13 cellular contexts compared by ENCODE assay signal in genomic region chr16:58854392-58854791, GRCh38.
DNase-seq lines count a peak whose midpoint lies in the region; ATAC-seq, FAIRE-seq and TF ChIP-seq lines count a peak whose summit lies in the region.
"Had no signal": no experiment of that assay in that cellular context is flagged by ENCODE, and none has a peak within 500 bp of the region (broad histone marks: within the 10 kb centered on the region; RNA-seq: fewer than 3 reads in every experiment).

No MANE protein-coding gene starts in this region.

- no peaks in the 10 kb centered on the region for H3K9me3 ChIP-seq in esophagus muscularis mucosa

- no peaks in the 10 kb centered on the region for H3K36me3 Mint-ChIP-seq in activated CD4-positive, alpha-beta memory T cell treated with anti-CD3 and anti-CD28 coated beads, Interleukin-2, amount 10 ng/mL, durations not matched to agents 7 days and 5 days (ENCODE audit: low read depth)
- no peaks in the 10 kb centered on the region for H3K36me3 Mint-ChIP-seq in chondrocyte (ENCODE audit: low read depth)

- H3K4me1 Mint-ChIP-seq in activated CD4-positive, alpha-beta memory T cell treated with anti-CD3 and anti-CD28 coated beads, Interleukin-2, amount 10 ng/mL, durations not matched to agents 7 days and 5 days: no peaks in the 10 kb centered on the region
- H3K4me1 Mint-ChIP-seq in chondrocyte (ENCODE audit: low read depth): no peaks in the 10 kb centered on the region

- peaks cover 0 to 12% (median 2%) of the 10 kb centered on the region in 4 donors for H3K4me1 ChIP-seq in esophagus muscularis mucosa

- CTCF ChIA-PET in activated CD4-positive, alpha-beta memory T cell treated with anti-CD3 and anti-CD28 coated beads, Interleukin-2, amount 10 ng/mL, durations not matched to agents 7 days and 5 days (lab: Charles Lee): no interaction called here

- ATAC-seq in GM19397 (IDR thresholded peaks at IDR 0.05; ENCODE audit: unreplicated experiment) (peak; percentile 87), HG02840 (IDR thresholded peaks at IDR 0.05; ENCODE audit: low FRiP score, unreplicated experiment) (peak; percentile 64), HG03521 (IDR thresholded peaks at IDR 0.05; ENCODE audit: unreplicated experiment) (peak; percentile 75)
- ATAC-seq: activated CD4-positive, CD25-positive, alpha-beta regulatory T cell treated with anti-CD3 and anti-CD28 coated beads, Interleukin-2, amount 50 U/mL, for 24 hours had no signal

- no peak for DNase-seq in GM12892 (ENCODE audit: insufficient read length)
- DNase-seq in activated CD4-positive, alpha-beta memory T cell treated with anti-CD3 and anti-CD28 coated beads, Interleukin-2, amount 10 ng/mL, durations not matched to agents 7 days and 5 days: no peak
- no peak for DNase-seq in chondrocyte (ENCODE audit: low spot score)
- DNase-seq in esophagus muscularis mucosa (ENCODE audit: extremely low spot score): no peak
- no peak for DNase-seq in NCI-H446 (lab: John Stamatoyannopoulos, UW)
- DNase-seq: activated effector memory CD4-positive, alpha-beta T cell treated with anti-CD3 and anti-CD28 coated beads, Interleukin-2, amount 50 U/mL, for 16 hours; HCEC 1CT; NCI-H510A treated with DMSO at 0.1 percent for 48 hours had no signal

- no peak overlapping the region for H3K4me3 ChIP-seq in esophagus muscularis mucosa

- 43% methylated on average over 3 of the region's 3 CpGs for WGBS in esophagus muscularis mucosa

- TF ChIP-seq EP300 in esophagus muscularis mucosa (IDR thresholded peaks at IDR 0.05): no peak

- H3K36me3 ChIP-seq in esophagus muscularis mucosa: no peaks in the 10 kb centered on the region

- POLR2A ChIA-PET in activated CD4-positive, alpha-beta memory T cell treated with anti-CD3 and anti-CD28 coated beads, Interleukin-2, amount 10 ng/mL, durations not matched to agents 7 days and 5 days (lab: Charles Lee): no interaction called here

- peak; percentile 64 for FAIRE-seq in GM12892 (lab: Jason Lieb, UNC)
- FAIRE-seq: islet of Langerhans had no signal

- intact Hi-C loops in esophagus muscularis mucosa (cut with DNase I): no loop called here

- H3K27me3 ChIP-seq in esophagus muscularis mucosa: no peaks in the 10 kb centered on the region

- no peaks in the 10 kb centered on the region for H3K9me3 Mint-ChIP-seq in activated CD4-positive, alpha-beta memory T cell treated with anti-CD3 and anti-CD28 coated beads, Interleukin-2, amount 10 ng/mL, durations not matched to agents 7 days and 5 days
- no peaks in the 10 kb centered on the region for H3K9me3 Mint-ChIP-seq in chondrocyte (ENCODE audit: low read depth)

- H3K27ac ChIP-seq in esophagus muscularis mucosa (replicated peaks in 1 of 4): no peak overlapping the region

- TF ChIP-seq CTCF in chondrocyte (IDR thresholded peaks at IDR 0.05) (no peak), esophagus muscularis mucosa (IDR thresholded peaks at IDR 0.05) (no peak)

- H3K4me3 Mint-ChIP-seq in activated CD4-positive, alpha-beta memory T cell treated with anti-CD3 and anti-CD28 coated beads, Interleukin-2, amount 10 ng/mL, durations not matched to agents 7 days and 5 days: no peak overlapping the region
- no peak overlapping the region for H3K4me3 Mint-ChIP-seq in chondrocyte (ENCODE audit: unreplicated experiment)

- no peaks in the 10 kb centered on the region for H3K27me3 Mint-ChIP-seq in activated CD4-positive, alpha-beta memory T cell treated with anti-CD3 and anti-CD28 coated beads, Interleukin-2, amount 10 ng/mL, durations not matched to agents 7 days and 5 days
- H3K27me3 Mint-ChIP-seq in chondrocyte (ENCODE audit: low read depth): peaks cover 19% of the 10 kb centered on the region

- TF ChIP-seq POLR2A in GM12892 (IDR thresholded peaks at IDR 0.05; ENCODE audit: low read depth, low read length) (no peak), esophagus muscularis mucosa (IDR thresholded peaks at IDR 0.05; ENCODE audit: low read depth) (no peak)

- H3K27ac Mint-ChIP-seq in activated CD4-positive, alpha-beta memory T cell treated with anti-CD3 and anti-CD28 coated beads, Interleukin-2, amount 10 ng/mL, durations not matched to agents 7 days and 5 days: no peak overlapping the region
- H3K27ac Mint-ChIP-seq in chondrocyte (ENCODE audit: unreplicated experiment): no peak overlapping the region
